In genomic region chr17:2400877-2401425, GRCh38 we compare ENCODE assay signal across 8 cellular contexts. TPM values are rescaled to one million over a fixed set of nuclear protein-coding genes. Genes with fewer than 3 reads are reported as not detected.
A peak's percentile ranks its signal among the peaks of the same experiment; 100 is the strongest.
DNase-seq lines count a peak whose midpoint lies in the region; ATAC-seq and TF ChIP-seq lines count a peak whose summit lies in the region.

Gene MNT, minus strand, starts transcription at chr17:2401060. Its CDS starts 348 bp downstream, at chr17:2400712.

- H3K4me2 ChIP-seq in DND-41 (ENCODE audit: insufficient read depth, low read length) = peak within 1 kb of the TSS; percentile 83
- peak within 1 kb of the TSS; percentile 82 for H3K4me2 ChIP-seq in GM23248 (ENCODE audit: unreplicated experiment)

- peaks cover 2% of the 10 kb centered on the region for H3K27me3 Mint-ChIP-seq in nephron progenitor cell (ENCODE audit: low read depth, poor library complexity)

- in situ Hi-C loops in GM23248 (cut with MboI) = no loop called here

- TF ChIP-seq CTCF in DND-41 (IDR thresholded peaks at IDR 0.05; ENCODE audit: borderline replicate concordance, extremely low read depth, low read length, poor library complexity, severe bottlenecking) = no peak
- no peak for TF ChIP-seq CTCF in RWPE1 (conservative IDR thresholded peaks at IDR 0.05; ENCODE audit: low read depth)
- peak; percentile 1 for TF ChIP-seq CTCF in fibroblast of the aortic adventitia (IDR thresholded peaks at IDR 0.05; ENCODE audit: insufficient read depth, low read length)
- no peak for TF ChIP-seq CTCF in nephron progenitor cell (IDR thresholded peaks at IDR 0.05)

- peak within 1 kb of the TSS; percentile 64 for H3K9ac ChIP-seq in DND-41 (ENCODE audit: low read depth, low read length)
- H3K9ac ChIP-seq in GM23248 = peak within 1 kb of the TSS; percentile 100

- CTCF ChIA-PET in RWPE1 (lab: Yijun Ruan, JAX) = interaction anchor here (0.6 to 2.3 kb wide), 3 partner anchors 12 to 1795 kb away, joined by 5 to 7 read pairs (median 6); no protein-coding TSS in a partner anchor

- peaks cover 54% of the 10 kb centered on the region for H3F3A ChIP-seq in GM23248 (ENCODE audit: insufficient read depth)

- H3K4me1 ChIP-seq in DND-41 (ENCODE audit: insufficient read depth, low read length) = peaks cover 41% of the 10 kb centered on the region
- peaks cover 48% of the 10 kb centered on the region for H3K4me1 ChIP-seq in GM23248 (ENCODE audit: insufficient read depth)

- peaks cover 10% of the 10 kb centered on the region for H3K36me3 Mint-ChIP-seq in nephron progenitor cell (ENCODE audit: low read depth)

- peaks cover 64% of the 10 kb centered on the region for H3K4me1 Mint-ChIP-seq in nephron progenitor cell

- H3K4me3 Mint-ChIP-seq in nephron progenitor cell = peak within 1 kb of the TSS; percentile 92

- DNase-seq in DND-41 (peak; percentile 96), GM23248 (peak; percentile 97), LHCN-M2 (ENCODE audit: low read depth) (peak; percentile 92), RWPE1 (ENCODE audit: low spot score) (peak; percentile 89), fibroblast of the aortic adventitia (ENCODE audit: low read depth) (no peak), nephron progenitor cell (peak; percentile 90)
- DNase-seq in activated T-helper 9 cell treated with anti-CD3 and anti-CD28 coated beads, Interleukin-2, amount 50 U/mL, for 16 hours (ENCODE audit: low read depth) = peak; percentile 94
- peak; percentile 95 for DNase-seq in stimulated activated naive CD8-positive, alpha-beta T cell treated with anti-CD3 and anti-CD28 coated beads, Interleukin-15, Interleukin-2, amounts not matched to agents 100 U/mL and 50 U/mL, for 24 hours

- H3K79me2 ChIP-seq in DND-41 (ENCODE audit: insufficient read depth, low read length) (peaks cover 42% of the 10 kb centered on the region), GM23248 (ENCODE audit: insufficient read depth) (peaks cover 39% of the 10 kb centered on the region)

- WGBS in GM23248 (ENCODE audit: low coverage in 1 of 2, low lambda C conversion rate in 2 of 2, missing lambda C conversion rate in 2 of 2), 2 experiments = 1 to 2% methylated on average over 32 to 50 of the region's 51 CpGs

- H3K4me3 ChIP-seq in DND-41 (ENCODE audit: low read depth in 1 of 2, low read length in 2 of 2) = peak within 1 kb of the TSS; percentile 86 to 87
- peak within 1 kb of the TSS; percentile 96 for H3K4me3 ChIP-seq in GM23248
- H3K4me3 ChIP-seq in fibroblast of the aortic adventitia (ENCODE audit: low read depth, low read length) = peak within 1 kb of the TSS; percentile 96

- H2AFZ ChIP-seq in DND-41 (ENCODE audit: low read depth, low read length) (peak within 1 kb of the TSS; percentile 89), GM23248 (peak within 1 kb of the TSS; percentile 59; the same call in 1 of the 2 replicates)

- no peaks in the 10 kb centered on the region for H3K9me2 ChIP-seq in GM23248 (ENCODE audit: insufficient read depth)

- peak within 1 kb of the TSS; percentile 99 for H3K27ac Mint-ChIP-seq in nephron progenitor cell

- H3K36me3 ChIP-seq in DND-41 (ENCODE audit: insufficient read depth, low read length) = no peaks in the 10 kb centered on the region; the same call in none of the 2 replicates
- H3K36me3 ChIP-seq in GM23248 (ENCODE audit: low read depth) = no peaks in the 10 kb centered on the region

- H3K9me3 ChIP-seq in DND-41 (ENCODE audit: insufficient read depth, low read length, severe bottlenecking) = no peaks in the 10 kb centered on the region
- no peaks in the 10 kb centered on the region for H3K9me3 ChIP-seq in GM23248 (ENCODE audit: low read depth)

- POLR2A ChIA-PET in RWPE1 (lab: Yijun Ruan, JAX; ENCODE audit: low non-redundant PET) = interaction anchor here (0.7 to 1.2 kb wide), 2 partner anchors 8 to 17 kb away, joined by 4 to 5 read pairs; no protein-coding TSS in a partner anchor

- no peaks in the 10 kb centered on the region for H3K27me3 ChIP-seq in DND-41 (ENCODE audit: insufficient read depth, low read length, poor library complexity)
- H3K27me3 ChIP-seq in GM23248 (replicated peaks; ENCODE audit: insufficient read depth) = no peaks in the 10 kb centered on the region

- peak within 1 kb of the TSS; percentile 89 for H3K27ac ChIP-seq in DND-41 (ENCODE audit: low read length)
- H3K27ac ChIP-seq in GM23248 = peak within 1 kb of the TSS; percentile 99
- H3K27ac ChIP-seq in RWPE1 = peak within 1 kb of the TSS; percentile 99

- peak; percentile 43 for ATAC-seq in DND-41 (ENCODE audit: insufficient read depth, low read depth)
- peak; percentile 42 for ATAC-seq in stimulated activated naive CD8-positive, alpha-beta T cell treated with anti-CD3 and anti-CD28 coated beads, Interleukin-15, Interleukin-2, amounts not matched to agents 100 U/mL and 50 U/mL, for 24 hours

- H3K9me3 Mint-ChIP-seq in nephron progenitor cell = no peaks in the 10 kb centered on the region

- H4K20me1 ChIP-seq in DND-41 (ENCODE audit: insufficient read depth, low read length) (peaks cover 31% of the 10 kb centered on the region), GM23248 (ENCODE audit: insufficient read depth) (no peaks in the 10 kb centered on the region)

RNA-seq across cellular contexts. Expression of gene MNT, which starts in this region (rescaled TPM):
- total RNA-seq in GM23248 (2014; rRNA removed; shearing (Covaris generic)) = 3.7 and 6.2 TPM in 2 replicates
- polyA plus RNA-seq in GM23248 (2016; fragmentation: Nextera tagmentation; extraction: Ambion mirVana) = 6.2 and 8.2 TPM in 2 replicates
- total RNA-seq in LHCN-M2 (2014; rRNA removed) = 6.3 and 6.8 TPM in 2 replicates
- polyA plus RNA-seq in LHCN-M2 (2012) = 7.8 TPM
- 12.2 and 17.7 TPM in 2 replicates for total RNA-seq in fibroblast of the aortic adventitia (ENCODE audit: low replicate concordance)
